In genomic region chr5:22663124-22663523, GRCh38 we compare ENCODE assay signal across 23 cellular contexts.
"Had no signal": no experiment of that assay in that cellular context is flagged by ENCODE, and none has a peak within 500 bp of the region (broad histone marks: within the 10 kb centered on the region; RNA-seq: fewer than 3 reads in every experiment).

No MANE protein-coding gene starts in this region.

- DNase-seq: activated B cell treated with CpG ODN at 0.5 μM for 24 hours; activated CD4-positive, alpha-beta T cell treated with anti-CD3 and anti-CD28 coated beads for 48 hours; activated CD4-positive, alpha-beta T cell treated with anti-CD3 and anti-CD28 coated beads, Interleukin-2, amount 50 U/mL, for 1 hour; activated CD4-positive, alpha-beta T cell treated with anti-CD3 and anti-CD28 coated beads, Interleukin-2, amount 50 U/mL, for 48 hours; activated CD8-positive, alpha-beta memory T cell treated with anti-CD3 and anti-CD28 coated beads for 24 hours; activated CD8-positive, alpha-beta T cell treated with anti-CD3 and anti-CD28 coated beads for 36 hours; activated effector memory CD4-positive, alpha-beta T cell treated with Interleukin-2 at 50 U/mL for 16 hours; activated gamma-delta T cell treated with Interleukin-2 at 50 U/mL for 16 hours; activated naive CD4-positive, alpha-beta T cell treated with anti-CD3 and anti-CD28 coated beads, Interleukin-2, amount 50 U/mL, for 16 hours; activated naive CD4-positive, alpha-beta T cell treated with Interleukin-2 at 50 U/mL for 16 hours; activated T-cell treated with anti-CD3 and anti-CD28 coated beads, Interleukin-2, amount 50 U/mL, for 4 hours; amygdala; aorta; body of pancreas; dorsolateral prefrontal cortex; effector memory CD4-positive, alpha-beta T cell; endodermal cell; erythroblast; head of caudate nucleus; T-cell; T1000; WERI-Rb-1 had no signal

- FAIRE-seq: frontal cortex had no signal
